In the genomic region with DNA sequence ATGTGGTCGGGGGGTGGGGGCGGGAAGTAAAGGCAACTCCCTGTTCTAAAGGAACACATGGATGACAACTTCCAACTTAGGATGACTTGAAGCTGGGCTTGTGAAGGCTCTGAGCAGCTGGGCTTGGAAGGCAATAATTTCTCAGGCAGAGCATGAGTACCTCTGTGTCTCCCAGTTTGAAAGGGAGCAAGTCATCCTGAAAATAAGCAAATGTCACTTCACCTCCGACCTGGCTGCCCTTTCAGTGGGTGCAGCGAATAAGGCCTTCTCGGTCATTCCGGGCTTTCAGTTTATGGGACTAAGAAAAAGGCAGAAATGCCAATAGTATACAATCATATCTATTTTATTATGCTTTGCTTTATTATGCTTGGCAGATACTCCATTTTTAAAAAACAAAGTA, we compare ENCODE assay signal across 23 cellular contexts. TPM values are rescaled to one million over a fixed set of nuclear protein-coding genes. Genes with fewer than 3 reads are reported as not detected.
DNase-seq lines count a peak whose midpoint lies in the region; ATAC-seq and TF ChIP-seq lines count a peak whose summit lies in the region.
"Had no signal": no experiment of that assay in that cellular context is flagged by ENCODE, and none has a peak within 500 bp of the region (broad histone marks: within the 10 kb centered on the region; RNA-seq: fewer than 3 reads in every experiment).

No MANE protein-coding gene starts in this region.

- H3K9ac ChIP-seq in PC-3 (ENCODE audit: low read length) (peak overlapping the region; percentile 49), fibroblast of lung (ENCODE audit: insufficient read depth, low read length) (no peak overlapping the region)

- no peaks in the 10 kb centered on the region for H3K36me3 Mint-ChIP-seq in stimulated activated memory B cell treated with anti-CD40 and anti-IgM and Interleukin-4, amounts not matched to agents 10 μg/mL and 1 μg/mL and 100 μg/mL, for 72 hours
- no peaks in the 10 kb centered on the region for H3K36me3 Mint-ChIP-seq in activated CD8-positive, alpha-beta T cell treated with anti-CD3 and anti-CD28 coated beads, Interleukin-2, amount 10 ng/mL, durations not matched to agents 7 days and 5 days (ENCODE audit: low read depth)
- H3K36me3 Mint-ChIP-seq: T-cell had no signal

- H3K4me1 ChIP-seq in PC-3 (ENCODE audit: insufficient read depth, low read length): peaks cover 39% of the 10 kb centered on the region
- H3K4me1 ChIP-seq in fibroblast of lung (ENCODE audit: control insufficient read depth, extremely low read depth, insufficient read depth, low read length): peaks cover 34% of the 10 kb centered on the region
- H3K4me1 ChIP-seq: A549, prostate gland, uterus had no signal

- POLR2A ChIA-PET in PC-3 (lab: Charles Lee; ENCODE audit: unreplicated experiment): no interaction called here
- POLR2A ChIA-PET in activated CD8-positive, alpha-beta T cell treated with anti-CD3 and anti-CD28 coated beads, Interleukin-2, amount 10 ng/mL, durations not matched to agents 7 days and 5 days (lab: Charles Lee): no interaction called here

- H3K4me3 ChIP-seq in PC-3 (ENCODE audit: low read length) (no peak overlapping the region), fibroblast of lung (replicated peaks in 1 of 4; ENCODE audit: control extremely low read depth in 1 of 4, insufficient read depth in 1 of 4, low read depth in 3 of 4, low read length in 4 of 4) (no peak overlapping the region)
- H3K4me3 ChIP-seq: A549, heart left ventricle, lung, prostate gland, uterus had no signal

- H3K4me3 Mint-ChIP-seq in stimulated activated memory B cell treated with anti-CD40 and anti-IgM and Interleukin-4, amounts not matched to agents 10 μg/mL and 1 μg/mL and 100 μg/mL, for 72 hours: no peak overlapping the region
- H3K4me3 Mint-ChIP-seq in activated CD8-positive, alpha-beta T cell treated with anti-CD3 and anti-CD28 coated beads, Interleukin-2, amount 10 ng/mL, durations not matched to agents 7 days and 5 days: no peak overlapping the region
- H3K4me3 Mint-ChIP-seq: CD4-positive, alpha-beta T cell; nephron; T-cell had no signal

- H3K27ac ChIP-seq in PC-3 (ENCODE audit: low read length) (peak overlapping the region; percentile 87), fibroblast of lung (ENCODE audit: insufficient read depth, low read length) (peak overlapping the region; percentile 88)
- H3K27ac ChIP-seq: A549, prostate gland, uterus, VCaP had no signal

- H3K27me3 Mint-ChIP-seq in stimulated activated memory B cell treated with anti-CD40 and anti-IgM and Interleukin-4, amounts not matched to agents 10 μg/mL and 1 μg/mL and 100 μg/mL, for 72 hours: peaks cover 48% of the 10 kb centered on the region
- peaks cover 13% of the 10 kb centered on the region for H3K27me3 Mint-ChIP-seq in activated CD8-positive, alpha-beta T cell treated with anti-CD3 and anti-CD28 coated beads, Interleukin-2, amount 10 ng/mL, durations not matched to agents 7 days and 5 days (ENCODE audit: low read depth)

- peaks cover 22% of the 10 kb centered on the region for H3F3A ChIP-seq in PC-3 (ENCODE audit: low read length, unreplicated experiment)

- H3K27me3 ChIP-seq in PC-3 (ENCODE audit: low read length): no peaks in the 10 kb centered on the region
- H3K27me3 ChIP-seq in fibroblast of lung (ENCODE audit: control insufficient read depth, insufficient read depth, low read length): no peaks in the 10 kb centered on the region
- H3K27me3 ChIP-seq: heart left ventricle, uterus had no signal

- ATAC-seq in PC-3 (no peak), HG03442 (IDR thresholded peaks at IDR 0.05; ENCODE audit: unreplicated experiment) (no peak)
- peak; percentile 46 for ATAC-seq in stimulated activated memory B cell treated with anti-CD40 and anti-IgM and Interleukin-4, amounts not matched to agents 10 μg/mL and 1 μg/mL and 100 μg/mL, for 72 hours
- no peak for ATAC-seq in activated CD8-positive, alpha-beta T cell treated with anti-CD3 and anti-CD28 coated beads, Interleukin-2, amount 10 ng/mL, durations not matched to agents 7 days and 5 days

- H3K4me1 Mint-ChIP-seq in stimulated activated memory B cell treated with anti-CD40 and anti-IgM and Interleukin-4, amounts not matched to agents 10 μg/mL and 1 μg/mL and 100 μg/mL, for 72 hours: peaks cover 10% of the 10 kb centered on the region
- peaks cover 13% of the 10 kb centered on the region for H3K4me1 Mint-ChIP-seq in activated CD8-positive, alpha-beta T cell treated with anti-CD3 and anti-CD28 coated beads, Interleukin-2, amount 10 ng/mL, durations not matched to agents 7 days and 5 days (ENCODE audit: low read depth)

- DNase-seq in activated CD8-positive, alpha-beta memory T cell treated with anti-CD3 and anti-CD28 coated beads for 24 hours: peak; percentile 35
- DNase-seq in activated CD8-positive, alpha-beta memory T cell treated with anti-CD3 and anti-CD28 coated beads, Interleukin-2, amount 50 U/mL, for 48 hours: no peak
- DNase-seq in PC-3 (no peak), fibroblast of lung (ENCODE audit: low read depth in 2 of 2) (peak in 1 of 2 donors; percentile 64), D341Med (ENCODE audit: low spot score) (no peak)
- no peak for DNase-seq in activated CD8-positive, alpha-beta T cell treated with anti-CD3 and anti-CD28 coated beads, Interleukin-2, amount 10 ng/mL, durations not matched to agents 7 days and 5 days
- DNase-seq: activated naive CD4-positive, alpha-beta T cell; CD4-positive, alpha-beta T cell; DMS79; NCI-H2227 treated with DMSO at 0.1 percent for 48 hours; stimulated activated naive CD4-positive, alpha-beta T cell; T-cell; uterus had no signal

- intact Hi-C loops in PC-3 (cut with micrococcal nuclease): loop anchor here (5.0 kb wide), 1 partner anchor 80 kb away; no protein-coding TSS in a partner anchor

- no peak overlapping the region for H2AFZ ChIP-seq in PC-3 (ENCODE audit: low read length)
- H2AFZ ChIP-seq in fibroblast of lung (ENCODE audit: low read length): no peak overlapping the region

- H3K27ac Mint-ChIP-seq in stimulated activated memory B cell treated with anti-CD40 and anti-IgM and Interleukin-4, amounts not matched to agents 10 μg/mL and 1 μg/mL and 100 μg/mL, for 72 hours: no peak overlapping the region
- no peak overlapping the region for H3K27ac Mint-ChIP-seq in activated CD8-positive, alpha-beta T cell treated with anti-CD3 and anti-CD28 coated beads, Interleukin-2, amount 10 ng/mL, durations not matched to agents 7 days and 5 days
- H3K27ac Mint-ChIP-seq: CD4-positive, alpha-beta T cell; T-cell had no signal

- H3K4me2 ChIP-seq in PC-3 (ENCODE audit: low read length) (peak overlapping the region; percentile 44), fibroblast of lung (ENCODE audit: extremely low read depth, insufficient read depth, low read length) (peak overlapping the region; percentile 4)
- H3K4me2 ChIP-seq: A549 had no signal

- H3K79me2 ChIP-seq in PC-3 (ENCODE audit: low read length) (no peaks in the 10 kb centered on the region), fibroblast of lung (ENCODE audit: control insufficient read depth, insufficient read depth, low read length) (no peaks in the 10 kb centered on the region)

- no TSS peak for BruUV-seq in PC-3 (replicated peaks; lab: Mats Ljungman, UMichigan)

- peaks cover 11% of the 10 kb centered on the region for H3K9me3 Mint-ChIP-seq in stimulated activated memory B cell treated with anti-CD40 and anti-IgM and Interleukin-4, amounts not matched to agents 10 μg/mL and 1 μg/mL and 100 μg/mL, for 72 hours
- H3K9me3 Mint-ChIP-seq in activated CD8-positive, alpha-beta T cell treated with anti-CD3 and anti-CD28 coated beads, Interleukin-2, amount 10 ng/mL, durations not matched to agents 7 days and 5 days (ENCODE audit: insufficient read depth): no peaks in the 10 kb centered on the region

- H3K9me2 ChIP-seq in PC-3 (replicated peaks; ENCODE audit: low read length): no peaks in the 10 kb centered on the region

- no peaks in the 10 kb centered on the region for H4K20me1 ChIP-seq in PC-3 (ENCODE audit: low read length)
- no peaks in the 10 kb centered on the region for H4K20me1 ChIP-seq in fibroblast of lung (ENCODE audit: control insufficient read depth, extremely low read depth, insufficient read depth, low read length)

- H3K9me3 ChIP-seq in PC-3 (ENCODE audit: low read length): peaks cover 10% of the 10 kb centered on the region
- no peaks in the 10 kb centered on the region for H3K9me3 ChIP-seq in fibroblast of lung (ENCODE audit: control insufficient read depth, insufficient read depth, low read depth, low read length)
- H3K9me3 ChIP-seq: prostate gland, uterus had no signal

- H3K36me3 ChIP-seq in PC-3 (ENCODE audit: low read depth, low read length): no peaks in the 10 kb centered on the region
- no peaks in the 10 kb centered on the region for H3K36me3 ChIP-seq in fibroblast of lung (ENCODE audit: control insufficient read depth, insufficient read depth, low read length)
- H3K36me3 ChIP-seq: heart left ventricle, prostate gland, uterus had no signal

- TF ChIP-seq CTCF in PC-3 (conservative IDR thresholded peaks at IDR 0.05; ENCODE audit: low read depth, low read length): no peak
- TF ChIP-seq CTCF in fibroblast of lung (conservative IDR thresholded peaks at IDR 0.05 in 1 of 2, IDR thresholded peaks at IDR 0.05 in 1 of 2; ENCODE audit: low read depth in 1 of 2, low read length in 2 of 2): no peak

- CTCF ChIA-PET in PC-3 (lab: Charles Lee): interaction anchor here (0.6 to 1.1 kb wide), 2 partner anchors 33 to 41 kb away, joined by 3 to 8 read pairs; no protein-coding TSS in a partner anchor
- CTCF ChIA-PET in activated CD8-positive, alpha-beta T cell treated with anti-CD3 and anti-CD28 coated beads, Interleukin-2, amount 10 ng/mL, durations not matched to agents 7 days and 5 days (lab: Charles Lee): interaction anchor here (2.4 kb wide), 1 partner anchor 98 kb away, joined by 8 read pairs; no protein-coding TSS in a partner anchor

RNA-seq across cellular contexts. Expression of gene ADAMTS14, which starts 15.3 kb away (rescaled TPM):
- 0.91 and 1.4 TPM in 2 replicates for total RNA-seq in PC-3 (2014; rRNA removed)
- total RNA-seq in fibroblast of lung: 1.8 and 4.1 TPM in 2 replicates
- polyA plus RNA-seq in fibroblast of lung: 3.1 and 6.2 TPM in 2 replicates
- polyA plus RNA-seq in fibroblast of lung (2012): 3.6 and 8.1 TPM in 2 replicates
- 8.8 and 12.0 TPM in 2 replicates for polyA minus RNA-seq in fibroblast of lung (ENCODE audit: low replicate concordance)
- under 1 TPM in 1 of 2 experiments, not detected in 1; 0.05 TPM for total RNA-seq in activated CD8-positive, alpha-beta T cell treated with anti-CD3 and anti-CD28 coated beads, Interleukin-2, amount 10 ng/mL, durations not matched to agents 7 days and 5 days
- total RNA-seq: CD4-positive, alpha-beta T cell had no signal

RNA-seq across cellular contexts. Expression of gene PRF1, which starts 54.5 kb away (rescaled TPM):
- total RNA-seq in PC-3 (2014; rRNA removed) (not detected in 2 replicates), fibroblast of lung (not detected in 2 replicates)
- polyA plus RNA-seq in fibroblast of lung: not detected in 2 replicates
- polyA plus RNA-seq in fibroblast of lung (2012): not detected in 2 replicates
- not detected in 2 replicates for polyA minus RNA-seq in fibroblast of lung (ENCODE audit: low replicate concordance)
- total RNA-seq in activated CD8-positive, alpha-beta T cell treated with anti-CD3 and anti-CD28 coated beads, Interleukin-2, amount 10 ng/mL, durations not matched to agents 7 days and 5 days: 100 to 1,000 TPM; 265 to 272 TPM
- total RNA-seq: dermis blood vessel endothelial cell, epithelial cell of proximal tubule had no signal
- polyA plus RNA-seq: A549 had no signal

Comparison
In these comparisons a context has a peak if more than half of its experiments do, and no peak if none do; other contexts are left out.
1. RNA of gene PRF1, which starts 54.5 kb away (total RNA-seq): 265 to 272 TPM in activated CD8-positive, alpha-beta T cell treated with anti-CD3 and anti-CD28 coated beads, Interleukin-2, amount 10 ng/mL, durations not matched to agents 7 days and 5 days; not detected in PC-3 and not detected in fibroblast of lung; every median in the first group is over 100 times any median in the second.